Comparison of ENCODE assay signal across 1 cellular context in genomic region chr11:72079776-72080325, GRCh38.
A peak's percentile ranks its signal among the peaks of the same experiment; 100 is the strongest.
TF ChIP-seq lines count a peak whose summit lies in the region.

No MANE protein-coding gene starts in this region.

TF ChIP-seq in K562, 482 proteins besides CTCF, POLR2A, EP300 and RAD21 (continued from another document):
- no peak for TF ChIP-seq RERE (CRISPR knock-in tag; IDR thresholded peaks at IDR 0.05; ENCODE audit: borderline replicate concordance)
- TF ChIP-seq MEF2A (IDR thresholded peaks at IDR 0.05; ENCODE audit: control insufficient read depth, low read depth, low read length) = no peak
- no peak for TF ChIP-seq HINFP (tag; conservative IDR thresholded peaks at IDR 0.05; ENCODE audit: low read depth)
- no peak for TF ChIP-seq GTF2B (IDR thresholded peaks at IDR 0.05; ENCODE audit: extremely low read depth, insufficient read length)
- TF ChIP-seq NFE2 (IDR thresholded peaks at IDR 0.05; ENCODE audit: low read depth) = peak; percentile 36
- no peak for TF ChIP-seq ZBTB17 (CRISPR knock-in tag; IDR thresholded peaks at IDR 0.05)
- no peak for TF ChIP-seq NFIX (CRISPR knock-in tag; IDR thresholded peaks at IDR 0.05; ENCODE audit: low read depth)
- no peak for TF ChIP-seq MNT (conservative IDR thresholded peaks at IDR 0.05)
- TF ChIP-seq ETV6 (IDR thresholded peaks at IDR 0.05; ENCODE audit: borderline replicate concordance in 1 of 2, low read depth in 2 of 2, low read length in 1 of 2) = no peak
- TF ChIP-seq ETV6 (CRISPR knock-in tag; IDR thresholded peaks at IDR 0.05; ENCODE audit: borderline replicate concordance) = no peak
- TF ChIP-seq NCOA6 (IDR thresholded peaks at IDR 0.05) = no peak
